In the genomic region with DNA sequence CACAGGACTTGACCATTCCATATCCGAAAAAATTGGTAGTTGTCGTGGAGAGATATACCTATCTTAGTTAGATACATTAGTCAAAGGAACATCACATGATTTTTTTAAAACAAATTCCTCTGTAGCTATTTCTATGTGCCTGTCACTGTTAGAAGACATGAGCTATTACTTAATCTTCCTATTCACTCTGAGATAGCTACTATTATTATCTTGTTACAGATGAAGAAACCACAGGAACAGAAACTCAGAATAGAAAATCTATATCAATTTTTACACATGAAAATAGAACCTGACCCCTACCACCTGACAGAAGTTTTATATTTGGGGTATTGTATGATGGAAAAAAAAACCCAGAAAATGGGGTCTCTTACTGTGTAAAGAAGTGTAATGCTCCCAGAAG, we compare ENCODE assay signal across 22 cellular contexts.
A peak's percentile ranks its signal among the peaks of the same experiment; 100 is the strongest.
DNase-seq lines count a peak whose midpoint lies in the region; ATAC-seq, FAIRE-seq and TF ChIP-seq lines count a peak whose summit lies in the region.
"Had no signal": no experiment of that assay in that cellular context is flagged by ENCODE, and none has a peak within 500 bp of the region (broad histone marks: within the 10 kb centered on the region; RNA-seq: fewer than 3 reads in every experiment).

No MANE protein-coding gene starts in this region.

- H3K9me2 ChIP-seq in PC-9 (ENCODE audit: insufficient read depth), result no peaks in the 10 kb centered on the region

- CTCF ChIA-PET in PC-9 (lab: Charles Lee), result no interaction called here
- CTCF ChIA-PET in HEK293T (lab: Yijun Ruan, JAX), result interaction anchor here (1.5 kb wide), 1 partner anchor 103 kb away, joined by 3 read pairs; no protein-coding TSS in a partner anchor

- FAIRE-seq in GM19239 (lab: Jason Lieb, UNC), result no peak
- FAIRE-seq: HepG2 had no signal

- no peak overlapping the region for H3K27ac ChIP-seq in PC-9
- no peak overlapping the region for H3K27ac ChIP-seq in psoas muscle
- H3K27ac ChIP-seq: adrenal gland, cardiac muscle cell, heart left ventricle, upper lobe of left lung, WERI-Rb-1 had no signal

- no peaks in the 10 kb centered on the region for H3F3A ChIP-seq in PC-9 (ENCODE audit: insufficient read depth, low read depth)

- H3K36me3 ChIP-seq in PC-9 (ENCODE audit: low read depth), result no peaks in the 10 kb centered on the region
- no peaks in the 10 kb centered on the region for H3K36me3 ChIP-seq in psoas muscle (ENCODE audit: insufficient read depth in 1 of 2, low read depth in 1 of 2)
- H3K36me3 ChIP-seq: adrenal gland, cardiac muscle cell, heart left ventricle, upper lobe of left lung, WERI-Rb-1 had no signal

- H3K4me2 ChIP-seq in PC-9, result no peak overlapping the region

- no peaks in the 10 kb centered on the region for H3K9me3 ChIP-seq in PC-9 (ENCODE audit: insufficient read depth, low read depth)
- no peaks in the 10 kb centered on the region for H3K9me3 ChIP-seq in psoas muscle
- H3K9me3 ChIP-seq: adrenal gland, upper lobe of left lung had no signal

- intact Hi-C loops in PC-9 (cut with micrococcal nuclease; ENCODE audit: unreplicated experiment) (no loop called here), psoas muscle (cut with DNase I) (no loop called here)

- ATAC-seq in GM18867 (IDR thresholded peaks at IDR 0.05; ENCODE audit: unreplicated experiment) (peak; percentile 41), HG02870 (IDR thresholded peaks at IDR 0.05; ENCODE audit: unreplicated experiment) (peak; percentile 49), psoas muscle (peak in 3 of 4 donors; percentile 35 to 50 (median 47)), GM21381 (IDR thresholded peaks at IDR 0.05; ENCODE audit: unreplicated experiment) (no peak)
- ATAC-seq: heart left ventricle, HepG2, left ventricle myocardium superior had no signal

- H3K4me1 ChIP-seq in PC-9 (replicated peaks; ENCODE audit: insufficient read depth), result no peaks in the 10 kb centered on the region
- peaks cover 4% of the 10 kb centered on the region for H3K4me1 ChIP-seq in psoas muscle
- H3K4me1 ChIP-seq: adrenal gland had no signal

- no peaks in the 10 kb centered on the region for H4K20me1 ChIP-seq in PC-9 (ENCODE audit: insufficient read depth)

- DNase-seq in PC-9, result no peak
- no peak for DNase-seq in psoas muscle
- no peak for DNase-seq in HEK293T (ENCODE audit: extremely low spot score)
- no peak for DNase-seq in GM19239 (ENCODE audit: insufficient read length, low spot score)
- DNase-seq: activated CD4-positive, alpha-beta T cell treated with anti-CD3 and anti-CD28 coated beads, Interleukin-2, amount 50 U/mL, for 4 hours; activated CD8-positive, alpha-beta memory T cell treated with anti-CD3 and anti-CD28 coated beads, Interleukin-2, amount 50 U/mL, for 48 hours; activated effector memory CD4-positive, alpha-beta T cell treated with Interleukin-2 at 50 U/mL for 16 hours; adrenal gland; AML-193; heart left ventricle; immature natural killer cell; left ventricle myocardium superior; NCI-H1436; NCI-H524; Right ventricle myocardium superior; upper lobe of left lung; WERI-Rb-1 had no signal

- no TSS peak for BruUV-seq in PC-9 (replicated peaks; lab: Mats Ljungman, UMichigan)

- H3K4me3 ChIP-seq in PC-9 (no peak overlapping the region), psoas muscle (no peak overlapping the region)
- H3K4me3 ChIP-seq: adrenal gland, cardiac muscle cell, upper lobe of left lung had no signal

- H3K27me3 ChIP-seq in PC-9 (ENCODE audit: insufficient read depth, low read depth) (no peaks in the 10 kb centered on the region), psoas muscle (ENCODE audit: insufficient read depth in 3 of 3, low read length in 2 of 3) (no peaks in the 10 kb centered on the region)
- H3K27me3 ChIP-seq: adrenal gland, cardiac muscle cell, heart left ventricle, upper lobe of left lung had no signal

- TF ChIP-seq CTCF in PC-9 (conservative IDR thresholded peaks at IDR 0.05), result no peak
- TF ChIP-seq CTCF in psoas muscle (IDR thresholded peaks at IDR 0.05), result no peak

- peak overlapping the region; percentile 17; the same call in 1 of the 2 replicates for H2AFZ ChIP-seq in PC-9

- POLR2A ChIA-PET in PC-9 (lab: Charles Lee; ENCODE audit: unreplicated experiment) (no interaction called here), HEK293T (lab: Yijun Ruan, JAX) (no interaction called here)

- 78 to 79% (median 79%) methylated on average over 2 of the region's 2 CpGs for WGBS in psoas muscle, 3 donors

- H3K79me2 ChIP-seq in PC-9 (ENCODE audit: low read depth), result no peaks in the 10 kb centered on the region

TF ChIP-seq in HEK293T, 16 proteins besides CTCF, POLR2A, EP300 and RAD21:
- no peak for TF ChIP-seq L3MBTL2 (conservative IDR thresholded peaks at IDR 0.05)
- TF ChIP-seq FOXA1 (IDR thresholded peaks at IDR 0.05), result no peak
- TF ChIP-seq FOXM1 (IDR thresholded peaks at IDR 0.05; ENCODE audit: borderline replicate concordance), result no peak
- no peak for TF ChIP-seq ARNT (IDR thresholded peaks at IDR 0.05)
- TF ChIP-seq SUZ12 (IDR thresholded peaks at IDR 0.05), result no peak
- TF ChIP-seq, protein P1, sequence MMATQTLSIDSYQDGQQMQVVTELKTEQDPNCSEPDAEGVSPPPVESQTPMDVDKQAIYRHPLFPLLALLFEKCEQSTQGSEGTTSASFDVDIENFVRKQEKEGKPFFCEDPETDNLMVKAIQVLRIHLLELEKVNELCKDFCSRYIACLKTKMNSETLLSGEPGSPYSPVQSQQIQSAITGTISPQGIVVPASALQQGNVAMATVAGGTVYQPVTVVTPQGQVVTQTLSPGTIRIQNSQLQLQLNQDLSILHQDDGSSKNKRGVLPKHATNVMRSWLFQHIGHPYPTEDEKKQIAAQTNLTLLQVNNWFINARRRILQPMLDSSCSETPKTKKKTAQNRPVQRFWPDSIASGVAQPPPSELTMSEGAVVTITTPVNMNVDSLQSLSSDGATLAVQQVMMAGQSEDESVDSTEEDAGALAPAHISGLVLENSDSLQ (IDR thresholded peaks at IDR 0.05), result no peak
- TF ChIP-seq ZNF384 (IDR thresholded peaks at IDR 0.05), result no peak
- TF ChIP-seq SP1 (IDR thresholded peaks at IDR 0.05), result no peak
- no peak for TF ChIP-seq ELF4 (IDR thresholded peaks at IDR 0.05)
- no peak for TF ChIP-seq BHLHE40 (IDR thresholded peaks at IDR 0.05; ENCODE audit: borderline replicate concordance)
- TF ChIP-seq LEF1 (IDR thresholded peaks at IDR 0.05; ENCODE audit: borderline replicate concordance), result no peak
- TF ChIP-seq NFRKB (IDR thresholded peaks at IDR 0.05), result no peak
- no peak for TF ChIP-seq TARDBP (IDR thresholded peaks at IDR 0.05)
- TF ChIP-seq CTBP1 (IDR thresholded peaks at IDR 0.05; ENCODE audit: borderline replicate concordance), result no peak
- TF ChIP-seq FOXK2 (IDR thresholded peaks at IDR 0.05), result no peak
- TF ChIP-seq HDGF (IDR thresholded peaks at IDR 0.05; ENCODE audit: borderline replicate concordance), result no peak
